36 cellular contexts compared by ENCODE assay signal in the genomic region with DNA sequence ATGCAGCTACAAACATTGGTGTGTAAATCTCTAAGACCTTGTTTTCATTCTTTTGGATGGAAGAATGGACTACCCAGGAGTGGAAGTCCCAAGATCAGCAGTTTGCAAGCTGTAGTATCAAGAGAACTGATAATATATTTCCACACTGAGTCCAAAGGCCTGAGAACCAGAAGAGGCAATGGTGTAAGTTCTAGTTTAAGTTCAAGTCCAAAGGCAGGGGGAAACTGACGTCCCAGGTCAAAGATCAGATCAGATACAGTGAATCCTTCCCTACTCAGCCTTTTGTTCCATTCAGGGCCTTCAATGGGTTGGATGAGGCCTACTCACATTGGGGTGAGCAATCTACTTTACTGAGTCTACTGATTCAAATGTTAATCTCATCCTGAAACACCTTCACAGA.
"Had no signal": no experiment of that assay in that cellular context is flagged by ENCODE, and none has a peak within 500 bp of the region (broad histone marks: within the 10 kb centered on the region; RNA-seq: fewer than 3 reads in every experiment).

No MANE protein-coding gene starts in this region.

- FAIRE-seq: TTC549 had no signal

- H3K27ac ChIP-seq: adrenal gland, ascending aorta, breast epithelium, VCaP had no signal

- H3K4me1 ChIP-seq: adrenal gland, ascending aorta, breast epithelium had no signal

- DNase-seq: activated B cell treated with CpG ODN at 0.5 μM for 24 hours; activated CD4-positive, alpha-beta memory T cell treated with anti-CD3 and anti-CD28 coated beads for 36 hours; activated CD4-positive, alpha-beta T cell treated with anti-CD3 and anti-CD28 coated beads for 4 hours; activated CD4-positive, alpha-beta T cell treated with anti-CD3 and anti-CD28 coated beads, Interleukin-2, amount 10 ng/mL, durations not matched to agents 24 days and 14 days; activated CD4-positive, alpha-beta T cell treated with anti-CD3 and anti-CD28 coated beads, Interleukin-2, amount 50 U/mL, for 1 hour; activated CD4-positive, alpha-beta T cell treated with anti-CD3 and anti-CD28 coated beads, Interleukin-2, amount 50 U/mL, for 4 hours; activated CD4-positive, CD25-positive, alpha-beta regulatory T cell treated with anti-CD3 and anti-CD28 coated beads, Interleukin-2, amount 50 U/mL, for 72 hours; activated CD8-positive, alpha-beta memory T cell treated with anti-CD3 and anti-CD28 coated beads, Interleukin-2, amount 50 U/mL, for 4 hours; activated CD8-positive, alpha-beta T cell treated with anti-CD3 and anti-CD28 coated beads for 36 hours; activated effector memory CD4-positive, alpha-beta T cell treated with anti-CD3 and anti-CD28 coated beads, Interleukin-2, amount 50 U/mL, for 16 hours; activated gamma-delta T cell treated with Interleukin-2 at 50 U/mL for 16 hours; activated naive CD4-positive, alpha-beta T cell; activated naive CD4-positive, alpha-beta T cell treated with anti-CD3 and anti-CD28 coated beads for 36 hours; activated naive CD4-positive, alpha-beta T cell treated with anti-CD3 and anti-CD28 coated beads, Interleukin-2, amount 50 U/mL, for 16 hours; activated naive CD8-positive, alpha-beta T cell treated with anti-CD3 and anti-CD28 coated beads for 36 hours; activated T-cell treated with anti-CD3 and anti-CD28 coated beads for 4 hours; activated T-cell treated with anti-CD3 and anti-CD28 coated beads, Interleukin-2, amount 50 U/mL, for 1 hour; activated T-cell treated with anti-CD3 and anti-CD28 coated beads, Interleukin-2, amount 50 U/mL, for 4 hours; activated T-cell treated with anti-CD3 and anti-CD28 coated beads, Interleukin-2, amount 50 U/mL, for 72 hours; adrenal gland; amygdala; anterior cingulate cortex; central memory CD4-positive, alpha-beta T cell; T-helper 1 cell; T-helper 2 cell; T-helper 9 cell had no signal

- H3K9me3 ChIP-seq: adrenal gland, breast epithelium had no signal

- H3K4me1 Mint-ChIP-seq: brain had no signal

- H3K27ac Mint-ChIP-seq: activated B cell treated with CpG ODN at 0.5 μM for 24 hours; activated CD4-positive, alpha-beta memory T cell treated with anti-CD3 and anti-CD28 coated beads for 36 hours; activated CD4-positive, alpha-beta T cell treated with anti-CD3 and anti-CD28 coated beads, Interleukin-2, amount 10 ng/mL, durations not matched to agents 24 days and 14 days; activated CD8-positive, alpha-beta T cell treated with anti-CD3 and anti-CD28 coated beads for 36 hours; activated naive CD4-positive, alpha-beta T cell treated with anti-CD3 and anti-CD28 coated beads, Interleukin-2, amount 50 U/mL, for 72 hours; activated naive CD8-positive, alpha-beta T cell treated with anti-CD3 and anti-CD28 coated beads for 36 hours; activated T-cell treated with anti-CD3 and anti-CD28 coated beads, Interleukin-2, amount 50 U/mL, for 72 hours; activated T-helper 1 cell treated with anti-CD3 and anti-CD28 coated beads, Interleukin-12 subunit alpha, Interleukin-12 subunit beta, Interleukin-2, Interleukin-4 antibody, amounts not matched to agents 30 ng/mL and 10 ng/mL and 1 ng/mL, durations not matched to agents 14 hours and 24 hours and 36 hours; activated T-helper 17 cell treated with anti-CD3 and anti-CD28 coated beads, Interleukin-2, amount 50 U/mL, for 72 hours; brain; T-helper 1 cell treated with Interleukin-12 subunit alpha and Interleukin-12 subunit beta and Interleukin-4 antibody, amounts not matched to agents 30 μg/mL and 1 μg/mL, for 36 hours; T-helper 2 cell treated with Interferon-gamma antibody and Interleukin-4, amounts not matched to agents 5 μg/mL and 100 μg/mL, for 36 hours had no signal

- H3K36me3 ChIP-seq: adrenal gland, ascending aorta, breast epithelium had no signal

- H3K27me3 Mint-ChIP-seq: activated B cell treated with CpG ODN at 0.5 μM for 24 hours; activated CD4-positive, alpha-beta memory T cell treated with anti-CD3 and anti-CD28 coated beads for 36 hours; activated CD8-positive, alpha-beta T cell treated with anti-CD3 and anti-CD28 coated beads for 36 hours; activated naive CD8-positive, alpha-beta T cell treated with anti-CD3 and anti-CD28 coated beads for 36 hours; activated T-helper 17 cell treated with anti-CD3 and anti-CD28 coated beads, Interleukin-2, amount 50 U/mL, for 72 hours; brain had no signal

- H3K36me3 Mint-ChIP-seq: activated CD4-positive, alpha-beta memory T cell treated with anti-CD3 and anti-CD28 coated beads for 36 hours had no signal

- H3K27me3 ChIP-seq: adrenal gland, ascending aorta, breast epithelium had no signal

- H3K4me3 Mint-ChIP-seq: activated B cell treated with CpG ODN at 0.5 μM for 24 hours; activated CD4-positive, alpha-beta memory T cell treated with anti-CD3 and anti-CD28 coated beads for 36 hours; activated CD4-positive, alpha-beta T cell treated with anti-CD3 and anti-CD28 coated beads, Interleukin-2, amount 10 ng/mL, durations not matched to agents 24 days and 14 days; activated CD8-positive, alpha-beta T cell treated with anti-CD3 and anti-CD28 coated beads for 36 hours; activated naive CD4-positive, alpha-beta T cell treated with anti-CD3 and anti-CD28 coated beads for 36 hours; activated naive CD8-positive, alpha-beta T cell treated with anti-CD3 and anti-CD28 coated beads for 36 hours; activated T-cell treated with anti-CD3 and anti-CD28 coated beads, Interleukin-2, amount 50 U/mL, for 4 hours; activated T-cell treated with anti-CD3 and anti-CD28 coated beads, Interleukin-2, amount 50 U/mL, for 72 hours; activated T-helper 1 cell treated with anti-CD3 and anti-CD28 coated beads, Interleukin-12 subunit alpha, Interleukin-12 subunit beta, Interleukin-2, Interleukin-4 antibody, amounts not matched to agents 30 ng/mL and 10 ng/mL and 1 ng/mL, durations not matched to agents 14 hours and 24 hours and 36 hours; activated T-helper 17 cell treated with anti-CD3 and anti-CD28 coated beads, Interleukin-2, amount 50 U/mL, for 72 hours; brain; T-helper 1 cell treated with Interleukin-12 subunit alpha and Interleukin-12 subunit beta and Interleukin-4 antibody, amounts not matched to agents 30 μg/mL and 1 μg/mL, for 36 hours; T-helper 2 cell treated with Interferon-gamma antibody and Interleukin-4, amounts not matched to agents 5 μg/mL and 100 μg/mL, for 36 hours had no signal

- H3K4me3 ChIP-seq: adrenal gland, ascending aorta, breast epithelium had no signal

- H3K9me3 Mint-ChIP-seq: activated T-cell treated with anti-CD3 and anti-CD28 coated beads, Interleukin-2, amount 50 U/mL, for 4 hours; activated T-helper 17 cell treated with anti-CD3 and anti-CD28 coated beads, Interleukin-2, amount 50 U/mL, for 72 hours had no signal
